Comparison of ENCODE assay signal across 13 cellular contexts in genomic region chr10:133573460-133573859, GRCh38. TPM values are rescaled to one million over a fixed set of nuclear protein-coding genes. Genes with fewer than 3 reads are reported as not detected.
DNase-seq lines count a peak whose midpoint lies in the region; ATAC-seq, FAIRE-seq and TF ChIP-seq lines count a peak whose summit lies in the region.
"Not testable (repeated sequence)": the region's sequence is repeated elsewhere in the genome, so short reads cannot be mapped to it uniquely, and the experiment has no call there.
"Had no signal": no experiment of that assay in that cellular context is flagged by ENCODE, and none has a peak within 500 bp of the region (broad histone marks: within the 10 kb centered on the region; RNA-seq: fewer than 3 reads in every experiment).

No MANE protein-coding gene starts in this region.

- not testable (repeated sequence) for TF ChIP-seq EP300 in A549 (IDR thresholded peaks at IDR 0.05); H1 (IDR thresholded peaks at IDR 0.05; ENCODE audit: borderline replicate concordance in 1 of 2, low read depth in 2 of 2, low read length in 2 of 2)

- not testable (repeated sequence) for H2BK20ac ChIP-seq in H1 (ENCODE audit: low read length)

- not testable (repeated sequence) for TF ChIP-seq CTCF in A549 (IDR thresholded peaks at IDR 0.05); astrocyte of the spinal cord (IDR thresholded peaks at IDR 0.05; ENCODE audit: low read depth, low read length); H1 (IDR thresholded peaks at IDR 0.05; ENCODE audit: control extremely low read depth in 1 of 3, insufficient read depth in 1 of 3, low read depth in 1 of 3, low read length in 3 of 3)

- TF ChIP-seq RAD21 in A549 (conservative IDR thresholded peaks at IDR 0.05 in 1 of 2, IDR thresholded peaks at IDR 0.05 in 1 of 2); H1 (IDR thresholded peaks at IDR 0.05 in 1 of 2, conservative IDR thresholded peaks at IDR 0.05 in 1 of 2; ENCODE audit: low read depth in 2 of 2, low read length in 2 of 2): not testable (repeated sequence)

- H3K9ac ChIP-seq in H1 (replicated peaks in 1 of 4; ENCODE audit: extremely low read depth in 1 of 4, low read depth in 3 of 4, low read length in 3 of 4); mesenchymal stem cell (ENCODE audit: low read length): not testable (repeated sequence)

- CTCF ChIA-PET in A549 (lab: Yijun Ruan, JAX), result interaction anchor here (0.9 kb wide), 1 partner anchor 22 kb away, joined by 3 read pairs; no protein-coding TSS in a partner anchor
- CTCF ChIA-PET in H1 (lab: Charles Lee; ENCODE audit: partially characterized antibody), result interaction anchor here (1.1 to 1.3 kb wide), 3 partner anchors 45 to 244 kb away, joined by 3 to 4 read pairs (median 4); no protein-coding TSS in a partner anchor

- not testable (repeated sequence) for H3K27me3 ChIP-seq in H1 (replicated peaks in 1 of 4; ENCODE audit: control insufficient read depth in 3 of 4, extremely low read depth in 1 of 4, insufficient read depth in 3 of 4, low read length in 3 of 4); mesenchymal stem cell (ENCODE audit: control insufficient read depth in 1 of 2, insufficient read depth in 1 of 2, low read length in 2 of 2)

- not testable (repeated sequence) for H2BK15ac ChIP-seq in H1 (ENCODE audit: low read length); mesenchymal stem cell (ENCODE audit: low read depth, poor library complexity, severe bottlenecking)

- TF ChIP-seq POLR2A in A549 (IDR thresholded peaks at IDR 0.05; ENCODE audit: low read length); H1 (IDR thresholded peaks at IDR 0.05; ENCODE audit: control extremely low read depth in 1 of 2, low read depth in 2 of 2, low read length in 2 of 2): not testable (repeated sequence)

- POLR2A ChIA-PET in A549 (lab: Yijun Ruan, JAX), result not testable (repeated sequence)
- POLR2A ChIA-PET in H1 (lab: Charles Lee; ENCODE audit: partially characterized antibody), result interaction anchor here (1.3 kb wide), 1 partner anchor 154 kb away, joined by 3 read pairs; no protein-coding TSS in a partner anchor

- not testable (repeated sequence) for H3K27ac ChIP-seq in A549; H1 (ENCODE audit: low read depth, low read length); mesenchymal stem cell (ENCODE audit: low read length, poor library complexity, severe bottlenecking)

- not testable (repeated sequence) for H4K8ac ChIP-seq in H1 (ENCODE audit: extremely low read depth, insufficient read depth, low read length); mesenchymal stem cell (ENCODE audit: low read length)

- not testable (repeated sequence) for H3K23me2 ChIP-seq in H1 (ENCODE audit: low read depth, low read length)

- not testable (repeated sequence) for H4K20me1 ChIP-seq in H1 (replicated peaks in 1 of 2; ENCODE audit: control insufficient read depth in 1 of 2, insufficient read depth in 2 of 2, low read length in 2 of 2)

- not testable (repeated sequence) for H2AK5ac ChIP-seq in H1 (ENCODE audit: low read depth, low read length); mesenchymal stem cell (ENCODE audit: low read length, severe bottlenecking)

- not testable (repeated sequence) for H3K4me2 ChIP-seq in A549; H1 (ENCODE audit: insufficient read depth in 1 of 2, low read depth in 2 of 2, low read length in 2 of 2); mesenchymal stem cell (ENCODE audit: low read length, poor library complexity, severe bottlenecking)

- H3K23ac ChIP-seq in H1 (ENCODE audit: insufficient read length); mesenchymal stem cell (ENCODE audit: low read length in 2 of 2): not testable (repeated sequence)

- H3K9me3 ChIP-seq in A549 (peaks cover 12% of the 10 kb centered on the region), H1 (ENCODE audit: insufficient read depth in 2 of 2, low read depth in 1 of 2, low read length in 1 of 2) (peaks cover 12 to 31% of the 10 kb centered on the region in 2 experiments), mesenchymal stem cell (ENCODE audit: control insufficient read depth, low read length) (peaks cover 13% of the 10 kb centered on the region)

- not testable (repeated sequence) for H3K4me3 ChIP-seq in A549; astrocyte of the spinal cord (ENCODE audit: low read depth, low read length); H1 (ENCODE audit: extremely low read depth in 1 of 4, insufficient read depth in 2 of 4, low read depth in 3 of 4, low read length in 4 of 4); mesenchymal stem cell (ENCODE audit: insufficient read depth in 1 of 2, low read depth in 1 of 2, low read length in 2 of 2)

- FAIRE-seq in A549 (lab: Jason Lieb, UNC) (peak; percentile 63), H1 (lab: Jason Lieb, UNC) (peak; percentile 32)

- H3K36me3 ChIP-seq in H1 (ENCODE audit: control insufficient read depth in 2 of 4, insufficient read depth in 4 of 4, low read length in 3 of 4); mesenchymal stem cell (ENCODE audit: control insufficient read depth in 1 of 2, insufficient read depth in 2 of 2, low read depth in 1 of 2, low read length in 2 of 2): not testable (repeated sequence)

- 42% methylated on average over 1 of the region's 1 CpG for WGBS in A549 (ENCODE audit: missing lambda C conversion rate)
- 81% methylated on average over 1 of the region's 1 CpG; no CpG with 5 or more reads in 1 of the 2 experiments for WGBS in H1 (ENCODE audit: extremely low coverage in 1 of 2, insufficient coverage in 1 of 2, insufficient read length in 1 of 2, insufficient replicate concordance in 2 of 2, low coverage in 1 of 2, low lambda C conversion rate in 2 of 2, missing lambda C conversion rate in 1 of 2), 2 experiments
- WGBS in mesenchymal stem cell, result 100% methylated on average over 1 of the region's 1 CpG

- not testable (repeated sequence) for H4K91ac ChIP-seq in H1 (replicated peaks; ENCODE audit: insufficient read length, low read length); mesenchymal stem cell (ENCODE audit: low read length)

- H2BK12ac ChIP-seq in H1 (ENCODE audit: low read depth, low read length); mesenchymal stem cell (ENCODE audit: low read length in 2 of 2): not testable (repeated sequence)

- H2BK5ac ChIP-seq in H1 (ENCODE audit: low read depth, low read length); mesenchymal stem cell (ENCODE audit: low read depth, low read length, poor library complexity, severe bottlenecking): not testable (repeated sequence)

- not testable (repeated sequence) for H2AFZ ChIP-seq in H1 (ENCODE audit: low read length); mesenchymal stem cell (ENCODE audit: low read depth, low read length)

- not testable (repeated sequence) for H3K4ac ChIP-seq in H1 (replicated peaks; ENCODE audit: insufficient read length, low read depth, low read length); mesenchymal stem cell (ENCODE audit: low read depth in 1 of 2, low read length in 2 of 2)

- H3K56ac ChIP-seq in H1 (replicated peaks; ENCODE audit: insufficient read length, low read depth, low read length), result not testable (repeated sequence)

- in situ Hi-C loops in astrocyte of the spinal cord (cut with HindIII; ENCODE audit: low sequenced_read_pairs), result not testable (repeated sequence)

- H3K4me1 ChIP-seq in A549; H1 (replicated peaks in 1 of 4; ENCODE audit: control insufficient read depth in 3 of 4, insufficient read depth in 4 of 4, low read length in 3 of 4); mesenchymal stem cell (ENCODE audit: control insufficient read depth, insufficient read depth, low read depth, low read length): not testable (repeated sequence)

- ATAC-seq in A549, result not testable (repeated sequence)

- H2BK120ac ChIP-seq in H1 (replicated peaks; ENCODE audit: low read depth, low read length); mesenchymal stem cell (ENCODE audit: low read depth, low read length): not testable (repeated sequence)

- not testable (repeated sequence) for H3K79me2 ChIP-seq in H1 (ENCODE audit: control insufficient read depth in 1 of 2, insufficient read depth in 2 of 2, low read length in 2 of 2)

- DNase-seq in A549 (ENCODE audit: low read depth in 1 of 2, low spot score in 1 of 2); H1 (ENCODE audit: low read depth in 1 of 2, low spot score in 2 of 2): not testable (repeated sequence)
- DNase-seq in LHCN-M2 (ENCODE audit: low read depth) (peak; percentile 1), astrocyte of the spinal cord (ENCODE audit: low read depth, low spot score) (peak; percentile 3), mesenchymal stem cell (peak; percentile 3)

- not testable (repeated sequence) for H3K79me1 ChIP-seq in H1 (ENCODE audit: low read depth, low read length); mesenchymal stem cell (replicated peaks; ENCODE audit: low read length, poor library complexity, severe bottlenecking)

- H4K5ac ChIP-seq in H1 (ENCODE audit: insufficient read length, low read depth, low read length), result not testable (repeated sequence)

- H3K18ac ChIP-seq in H1 (ENCODE audit: extremely low read depth, low read length); mesenchymal stem cell (ENCODE audit: low read depth in 1 of 2, low read length in 2 of 2): not testable (repeated sequence)

- H3K14ac ChIP-seq in H1 (ENCODE audit: insufficient read length); mesenchymal stem cell (ENCODE audit: low read length in 2 of 2): not testable (repeated sequence)

RNA-seq across cellular contexts. Expression of gene SYCE1, which starts 8.1 kb away (rescaled TPM):
- polyA plus RNA-seq in A549 (2011; rRNA removed) (not detected in 2 replicates), A549 (2017; fragmentation: RNase III; extraction: RNeasy Plus Mini Kit Qiagen cat#74134 plus additional on column Dnase treatment) (not detected in 3 replicates), H1 (2011; rRNA removed) (not detected in 2 replicates)
- polyA plus RNA-seq in A549 (2012; cell fraction: cytosol; rRNA removed), result not detected in 2 replicates
- not detected in 2 replicates for polyA plus RNA-seq in A549 (2012; cell fraction: nucleus; rRNA removed)
- not detected in 2 replicates for polyA minus RNA-seq in A549 (2011; rRNA and poly(A)+ RNA removed)
- not detected in 2 replicates for total RNA-seq in LHCN-M2 (2014; rRNA removed)
- not detected for polyA plus RNA-seq in LHCN-M2 (2012)
- total RNA-seq in H1 (2021; fragmentation: NEBNext Ultra II Directional; extraction: Animal tissue kit (Norgen Biotek cat#: 25700)), result not detected in 2 replicates
- not detected for polyA plus RNA-seq in H1 (2011; cell fraction: cytosol; rRNA removed)
- not detected for polyA plus RNA-seq in H1 (2011; cell fraction: nucleus; rRNA removed)
- polyA plus RNA-seq in H1 (2012, experiment 1 of 2), result not detected in 4 replicates
- polyA plus RNA-seq in H1 (2012, experiment 2 of 2), result not detected
- not detected for polyA plus RNA-seq in H1 (2013, experiment 1 of 2)
- not detected for polyA plus RNA-seq in H1 (2013, experiment 2 of 2)
- polyA minus RNA-seq in H1 (2011; rRNA and poly(A)+ RNA removed), result not detected in 2 replicates
- polyA minus RNA-seq in H1 (2011; cell fraction: cytosol; rRNA and poly(A)+ RNA removed), result not detected
- polyA minus RNA-seq in H1 (2011; cell fraction: nucleus; rRNA and poly(A)+ RNA removed), result not detected
- not detected for polyA plus RNA-seq in mesenchymal stem cell (2013, experiment 1 of 2)
- not detected for polyA plus RNA-seq in mesenchymal stem cell (2013, experiment 2 of 2)
- total RNA-seq: A673, GM23338, H7 had no signal
- polyA plus RNA-seq: AG04450, CD14-positive monocyte, IgD-negative memory B cell had no signal

RNA-seq across cellular contexts. Expression of gene CYP2E1, which starts 46.3 kb away (rescaled TPM):
- 0.75 and 0.93 TPM in 2 replicates for polyA plus RNA-seq in A549 (2011; rRNA removed)
- 0.05 and 0.08 TPM in 2 replicates for polyA plus RNA-seq in A549 (2012; cell fraction: cytosol; rRNA removed)
- 0.26 and 0.43 TPM in 2 replicates for polyA plus RNA-seq in A549 (2012; cell fraction: nucleus; rRNA removed)
- polyA plus RNA-seq in A549 (2017; fragmentation: RNase III; extraction: RNeasy Plus Mini Kit Qiagen cat#74134 plus additional on column Dnase treatment), result 0.14 to 0.21 TPM (median 0.17 TPM) in 3 replicates
- 0.12 and 0.54 TPM in 2 replicates for polyA minus RNA-seq in A549 (2011; rRNA and poly(A)+ RNA removed)
- total RNA-seq in LHCN-M2 (2014; rRNA removed), result 0.52 and 1.1 TPM in 2 replicates
- 0.40 TPM for polyA plus RNA-seq in LHCN-M2 (2012)
- not detected in 2 replicates for total RNA-seq in H1 (2021; fragmentation: NEBNext Ultra II Directional; extraction: Animal tissue kit (Norgen Biotek cat#: 25700))
- polyA plus RNA-seq in H1 (2011; rRNA removed), result 0.11 TPM in 2 replicates
- polyA plus RNA-seq in H1 (2011; cell fraction: cytosol; rRNA removed), result 0.27 TPM
- 1.4 TPM for polyA plus RNA-seq in H1 (2011; cell fraction: nucleus; rRNA removed)
- polyA plus RNA-seq in H1 (2012, experiment 1 of 2), result 0.17 to 0.32 TPM (median 0.27 TPM) in 3 of 4 replicates, not detected in the other
- not detected for polyA plus RNA-seq in H1 (2012, experiment 2 of 2)
- polyA plus RNA-seq in H1 (2013, experiment 1 of 2), result 0.12 TPM
- 0.02 TPM for polyA plus RNA-seq in H1 (2013, experiment 2 of 2)
- polyA minus RNA-seq in H1 (2011; rRNA and poly(A)+ RNA removed), result 0.22 TPM in 1 of 2 replicates, not detected in the other
- polyA minus RNA-seq in H1 (2011; cell fraction: cytosol; rRNA and poly(A)+ RNA removed), result not detected
- 0.30 TPM for polyA minus RNA-seq in H1 (2011; cell fraction: nucleus; rRNA and poly(A)+ RNA removed)
- polyA plus RNA-seq in mesenchymal stem cell (2013, experiment 1 of 2), result 1.8 TPM
- polyA plus RNA-seq in mesenchymal stem cell (2013, experiment 2 of 2), result 1.8 TPM
- polyA plus RNA-seq: CD14-positive monocyte, IgD-negative memory B cell had no signal

RNA-seq across cellular contexts. Expression of gene FRG2B, which starts 53.1 kb away (rescaled TPM):
- polyA plus RNA-seq in A549 (2011; rRNA removed) (0.05 TPM in 1 of 2 replicates, not detected in the other), A549 (2017; fragmentation: RNase III; extraction: RNeasy Plus Mini Kit Qiagen cat#74134 plus additional on column Dnase treatment) (not detected in 3 replicates), H1 (2011; rRNA removed) (not detected in 2 replicates)
- polyA plus RNA-seq in A549 (2012; cell fraction: cytosol; rRNA removed), result 0.03 and 0.06 TPM in 2 replicates
- polyA plus RNA-seq in A549 (2012; cell fraction: nucleus; rRNA removed), result not detected in 2 replicates
- polyA minus RNA-seq in A549 (2011; rRNA and poly(A)+ RNA removed), result 0.49 TPM in 1 of 2 replicates, not detected in the other
- total RNA-seq in LHCN-M2 (2014; rRNA removed), result not detected in 2 replicates
- polyA plus RNA-seq in LHCN-M2 (2012), result not detected
- not detected in 2 replicates for total RNA-seq in H1 (2021; fragmentation: NEBNext Ultra II Directional; extraction: Animal tissue kit (Norgen Biotek cat#: 25700))
- polyA plus RNA-seq in H1 (2011; cell fraction: cytosol; rRNA removed), result not detected
- polyA plus RNA-seq in H1 (2011; cell fraction: nucleus; rRNA removed), result not detected
- not detected in 4 replicates for polyA plus RNA-seq in H1 (2012, experiment 1 of 2)
- polyA plus RNA-seq in H1 (2012, experiment 2 of 2), result not detected
- polyA plus RNA-seq in H1 (2013, experiment 1 of 2), result not detected
- polyA plus RNA-seq in H1 (2013, experiment 2 of 2), result not detected
- not detected in 2 replicates for polyA minus RNA-seq in H1 (2011; rRNA and poly(A)+ RNA removed)
- polyA minus RNA-seq in H1 (2011; cell fraction: cytosol; rRNA and poly(A)+ RNA removed), result not detected
- not detected for polyA minus RNA-seq in H1 (2011; cell fraction: nucleus; rRNA and poly(A)+ RNA removed)
- not detected for polyA plus RNA-seq in mesenchymal stem cell (2013, experiment 1 of 2)
- polyA plus RNA-seq in mesenchymal stem cell (2013, experiment 2 of 2), result not detected
- total RNA-seq: A673; CD4-positive, alpha-beta memory T cell; Daoy; GM23338 had no signal
- polyA plus RNA-seq: AG04450; CD14-positive monocyte; CD4-positive, alpha-beta memory T cell; GM23338; IgD-negative memory B cell had no signal
